In genomic region chr14:52072266-52072780, GRCh38 we compare ENCODE assay signal across 13 cellular contexts.
"Had no signal": no experiment of that assay in that cellular context is flagged by ENCODE, and none has a peak within 500 bp of the region (broad histone marks: within the 10 kb centered on the region; RNA-seq: fewer than 3 reads in every experiment).

No MANE protein-coding gene starts in this region.

- H3K4me1 ChIP-seq: uterus had no signal

- H3K36me3 Mint-ChIP-seq: activated CD8-positive, alpha-beta memory T cell treated with anti-CD3 and anti-CD28 coated beads, Interleukin-2, amount 10 ng/mL, durations not matched to agents 7 days and 5 days had no signal

- H3K27ac ChIP-seq: heart left ventricle, psoas muscle, uterus had no signal

- H3K36me3 ChIP-seq: heart left ventricle, uterus had no signal

- H3K27ac Mint-ChIP-seq: activated CD8-positive, alpha-beta memory T cell treated with anti-CD3 and anti-CD28 coated beads, Interleukin-2, amount 10 ng/mL, durations not matched to agents 7 days and 5 days; activated naive CD8-positive, alpha-beta T cell; activated T-cell treated with anti-CD3 and anti-CD28 coated beads, Interleukin-2, amount 50 U/mL, for 24 hours; stimulated activated naive CD8-positive, alpha-beta T cell treated with anti-CD3 and anti-CD28 coated beads, Interleukin-15, Interleukin-2, amounts not matched to agents 100 ng/mL and 50 ng/mL, for 24 hours had no signal

- H3K4me3 ChIP-seq: heart left ventricle, psoas muscle, uterus had no signal

- H3K4me3 Mint-ChIP-seq: activated CD8-positive, alpha-beta memory T cell treated with anti-CD3 and anti-CD28 coated beads, Interleukin-2, amount 10 ng/mL, durations not matched to agents 7 days and 5 days; activated naive CD8-positive, alpha-beta T cell; activated T-cell treated with anti-CD3 and anti-CD28 coated beads, Interleukin-2, amount 50 U/mL, for 24 hours; stimulated activated naive CD8-positive, alpha-beta T cell treated with anti-CD3 and anti-CD28 coated beads, Interleukin-15, Interleukin-2, amounts not matched to agents 100 ng/mL and 50 ng/mL, for 24 hours had no signal

- H3K9me3 ChIP-seq: heart left ventricle, psoas muscle, uterus had no signal

- ATAC-seq: activated CD8-positive, alpha-beta memory T cell treated with anti-CD3 and anti-CD28 coated beads, Interleukin-2, amount 10 ng/mL, durations not matched to agents 7 days and 5 days; heart left ventricle; left ventricle myocardium superior; psoas muscle had no signal

- H3K27me3 ChIP-seq: uterus had no signal

- DNase-seq: activated CD4-positive, alpha-beta T cell treated with anti-CD3 and anti-CD28 coated beads, Interleukin-2, amount 50 U/mL, for 48 hours; activated CD8-positive, alpha-beta memory T cell treated with anti-CD3 and anti-CD28 coated beads, Interleukin-2, amount 10 ng/mL, durations not matched to agents 7 days and 5 days; activated effector memory CD4-positive, alpha-beta T cell treated with anti-CD3 and anti-CD28 coated beads, Interleukin-2, amount 50 U/mL, for 16 hours; activated T-cell treated with anti-CD3 and anti-CD28 coated beads, Interleukin-2, amount 50 U/mL, for 24 hours; anterior cingulate cortex; heart left ventricle; left ventricle myocardium superior; psoas muscle; stimulated activated CD4-positive, alpha-beta T cell treated with anti-CD3 and anti-CD28 coated beads, Interleukin-4, amount 100 ng/mL, for 1 hour; stimulated activated CD8-positive, alpha-beta memory T cell treated with anti-CD3 and anti-CD28 coated beads, Interleukin-4, amount 100 ng/mL, for 48 hours; uterus had no signal
